Comparison of ENCODE assay signal across 10 cellular contexts in genomic region chrX:134423606-134424005, GRCh38. TPM values are rescaled to one million over a fixed set of nuclear protein-coding genes. Genes with fewer than 3 reads are reported as not detected.
A peak's percentile ranks its signal among the peaks of the same experiment; 100 is the strongest.
DNase-seq lines count a peak whose midpoint lies in the region; TF ChIP-seq lines count a peak whose summit lies in the region.
"Had no signal": no experiment of that assay in that cellular context is flagged by ENCODE, and none has a peak within 500 bp of the region (broad histone marks: within the 10 kb centered on the region; RNA-seq: fewer than 3 reads in every experiment).

No MANE protein-coding gene starts in this region.

- no peaks in the 10 kb centered on the region for H3K9me2 ChIP-seq in OCI-LY7 (ENCODE audit: insufficient read depth, low read length)

- H3K27me3 ChIP-seq in testis = no peaks in the 10 kb centered on the region
- H3K27me3 ChIP-seq: gastrocnemius medialis, uterus had no signal

- no peak overlapping the region for H3K4me3 ChIP-seq in OCI-LY7 (ENCODE audit: low read depth, low read length, poor library complexity, severe bottlenecking)
- no peak overlapping the region for H3K4me3 ChIP-seq in testis
- H3K4me3 ChIP-seq: gastrocnemius medialis, uterus had no signal

- peak; percentile 58 for TF ChIP-seq CTCF in OCI-LY7 (conservative IDR thresholded peaks at IDR 0.05; ENCODE audit: low read length)
- TF ChIP-seq CTCF in testis (IDR thresholded peaks at IDR 0.05) = peak; percentile 7 to 31 (median 21)

- H3K4me1 ChIP-seq in OCI-LY7 (ENCODE audit: insufficient read depth, low read length, poor library complexity, severe bottlenecking) = no peaks in the 10 kb centered on the region
- H3K4me1 ChIP-seq in testis = no peaks in the 10 kb centered on the region
- H3K4me1 ChIP-seq: gastrocnemius medialis, uterus had no signal

- intact Hi-C loops in OCI-LY7 (cut with micrococcal nuclease; ENCODE audit: unreplicated experiment) (loop anchor here (1.0 kb wide), 1 partner anchor 38 kb away; no protein-coding TSS in a partner anchor), testis (cut with DNase I; ENCODE audit: low total_unique reads) (no loop called here), posterior cingulate gyrus (cut with DNase I) (no loop called here)

- H4K20me1 ChIP-seq in OCI-LY7 (ENCODE audit: insufficient read depth, low read length) = no peaks in the 10 kb centered on the region

- BruUV-seq in OCI-LY7 (replicated peaks; lab: Mats Ljungman, UMichigan) = no TSS peak

- H2AFZ ChIP-seq in OCI-LY7 (ENCODE audit: low read length) = no peak overlapping the region

- POLR2A ChIA-PET in OCI-LY7 (lab: Charles Lee) = interaction anchor here (0.6 kb wide), 1 partner anchor 12 kb away, joined by 5 read pairs; no protein-coding TSS in a partner anchor

- no peak overlapping the region for H3K27ac ChIP-seq in OCI-LY7 (ENCODE audit: low read depth, low read length, poor library complexity, severe bottlenecking)
- no peak overlapping the region for H3K27ac ChIP-seq in testis
- H3K27ac ChIP-seq: gastrocnemius medialis, uterus had no signal

- H3K36me3 ChIP-seq in OCI-LY7 (ENCODE audit: insufficient read depth, low read length) = peaks cover 64% of the 10 kb centered on the region
- H3K36me3 ChIP-seq in testis (ENCODE audit: low read depth, missing control alignments) = no peaks in the 10 kb centered on the region
- H3K36me3 ChIP-seq: gastrocnemius medialis, uterus had no signal

- no peak for TF ChIP-seq POLR2A in testis (IDR thresholded peaks at IDR 0.05)

- CTCF ChIA-PET in OCI-LY7 (lab: Charles Lee; ENCODE audit: unreplicated experiment) = no interaction called here

- H3K9me3 ChIP-seq in OCI-LY7 (ENCODE audit: low read length) = no peaks in the 10 kb centered on the region
- H3K9me3 ChIP-seq in testis = no peaks in the 10 kb centered on the region
- H3K9me3 ChIP-seq: gastrocnemius medialis, uterus had no signal

- no peak overlapping the region for H3K4me2 ChIP-seq in OCI-LY7 (ENCODE audit: low read length)

- peak; percentile 17 for DNase-seq in SIG-M5 treated with dmso at 0.1 percent for 504 hours (lab: John Stamatoyannopoulos, UW; ENCODE audit: unreplicated experiment)
- DNase-seq in SIG-M5 (lab: John Stamatoyannopoulos, UW) = no peak
- peak; percentile 21 for DNase-seq in OCI-LY7 (ENCODE audit: low spot score)
- peak; percentile 44 for DNase-seq in fibroblast of peridontal ligament (ENCODE audit: extremely low read depth)
- no peak for DNase-seq in testis
- DNase-seq in GDM1 (lab: John Stamatoyannopoulos, UW) = no peak
- no peak for DNase-seq in posterior cingulate gyrus
- DNase-seq in ureter (ENCODE audit: low spot score) = no peak
- DNase-seq: gastrocnemius medialis, uterus had no signal

- WGBS in testis, 2 donors = 51 to 65% methylated on average over 5 of the region's 5 CpGs

- no peaks in the 10 kb centered on the region for H3K79me2 ChIP-seq in OCI-LY7 (ENCODE audit: insufficient read depth, low read depth, low read length)

RNA-seq across cellular contexts. Expression of gene HPRT1, which starts 36.4 kb away (rescaled TPM):
- 13.5 and 14.5 TPM in 2 replicates for total RNA-seq in OCI-LY7 (2014; rRNA removed; shearing (Covaris generic))
- total RNA-seq in OCI-LY7 (2022) = 96.6 and 101 TPM in 2 replicates
- total RNA-seq in testis = 100 to 1,000 TPM; 119 to 125 TPM
- 170 TPM for polyA plus RNA-seq in testis (ENCODE audit: insufficient read depth, low read depth, low replicate concordance)
- total RNA-seq in ureter = 37.4 TPM

RNA-seq across cellular contexts. Expression of gene PHF6, which starts 50.5 kb away (rescaled TPM):
- total RNA-seq in OCI-LY7 (2014; rRNA removed; shearing (Covaris generic)) = 24.6 and 28.2 TPM in 2 replicates
- total RNA-seq in OCI-LY7 (2022) = 50.9 and 52.8 TPM in 2 replicates
- 10 to 100 TPM; 24.3 to 30.0 TPM for total RNA-seq in testis
- polyA plus RNA-seq in testis (ENCODE audit: insufficient read depth, low read depth, low replicate concordance) = 12.4 TPM
- total RNA-seq in ureter = 27.6 TPM

Comparison
In these comparisons a context has a peak if more than half of its experiments do, and no peak if none do; other contexts are left out.
1. DNase-seq: peak in SIG-M5 treated with dmso at 0.1 percent for 504 hours (single experiment), OCI-LY7 (single experiment) and fibroblast of peridontal ligament (single experiment); none in SIG-M5 (single experiment), testis (single experiment), GDM1 (single experiment), posterior cingulate gyrus (0 of 10) and ureter (single experiment).